Comparison of ENCODE assay signal across 10 cellular contexts in genomic region chr15:80151576-80151975, GRCh38. TPM values are rescaled to one million over a fixed set of nuclear protein-coding genes. Genes with fewer than 3 reads are reported as not detected.
A peak's percentile ranks its signal among the peaks of the same experiment; 100 is the strongest.
DNase-seq lines count a peak whose midpoint lies in the region; ATAC-seq and TF ChIP-seq lines count a peak whose summit lies in the region.
"Had no signal": no experiment of that assay in that cellular context is flagged by ENCODE, and none has a peak within 500 bp of the region (broad histone marks: within the 10 kb centered on the region; RNA-seq: fewer than 3 reads in every experiment).

No MANE protein-coding gene starts in this region.

- whole genome bisulfite sequencing in prostate gland = 55% methylated on average over 3 of the region's 3 CpGs

- no peak for DNase-seq in GM23338 (ENCODE audit: low spot score)
- DNase-seq in prostate gland (ENCODE audit: low spot score) = no peak
- no peak for DNase-seq in HK-2 (ENCODE audit: unreplicated experiment)
- DNase-seq in hepatic stellate cell (ENCODE audit: low spot score) = no peak
- no peak for DNase-seq in occipital lobe (lab: John Stamatoyannopoulos, UW)
- DNase-seq: DND-41 had no signal

- peak overlapping the region; percentile 80 for H3K4me3 Mint-ChIP-seq in GM23338

- H3K4me1 ChIP-seq in GM23338 (ENCODE audit: insufficient read depth) = peaks cover 23% of the 10 kb centered on the region
- peaks cover 30% of the 10 kb centered on the region for H3K4me1 ChIP-seq in OCI-LY3 (ENCODE audit: low read length)
- H3K4me1 ChIP-seq in endocrine pancreas (ENCODE audit: control insufficient read depth, insufficient read depth, low read length) = no peaks in the 10 kb centered on the region
- peaks cover 8% of the 10 kb centered on the region for H3K4me1 ChIP-seq in prostate gland (replicated peaks)

- peaks cover 17% of the 10 kb centered on the region for H3K27me3 Mint-ChIP-seq in GM23338 (ENCODE audit: insufficient read depth, low read depth, poor library complexity)

- ATAC-seq in GM23338 = no peak
- ATAC-seq in HG03045 (IDR thresholded peaks at IDR 0.05; ENCODE audit: unreplicated experiment) = no peak

- H3K27ac ChIP-seq in GM23338 (ENCODE audit: low read depth) = no peak overlapping the region; the same call in 1 of the 2 replicates
- H3K27ac ChIP-seq in OCI-LY3 (ENCODE audit: low read length) = no peak overlapping the region
- H3K27ac ChIP-seq in prostate gland = peak overlapping the region; percentile 86 to 88

- H3K36me3 Mint-ChIP-seq in GM23338 (ENCODE audit: low read depth) = no peaks in the 10 kb centered on the region; the same call in 2 of the 3 replicates

- intact Hi-C loops in prostate gland (cut with DNase I) = no loop called here

- no peaks in the 10 kb centered on the region for H3K36me3 ChIP-seq in GM23338 (ENCODE audit: insufficient read depth)
- H3K36me3 ChIP-seq in OCI-LY3 (replicated peaks; ENCODE audit: low read depth, low read length) = no peaks in the 10 kb centered on the region
- no peaks in the 10 kb centered on the region for H3K36me3 ChIP-seq in endocrine pancreas (ENCODE audit: control insufficient read depth, insufficient read depth, low read length)
- no peaks in the 10 kb centered on the region for H3K36me3 ChIP-seq in prostate gland
- H3K36me3 ChIP-seq: heart left ventricle had no signal

- TF ChIP-seq POLR2A in prostate gland (IDR thresholded peaks at IDR 0.05) = no peak

- H3K9me2 ChIP-seq in GM23338 (ENCODE audit: insufficient read depth) = no peaks in the 10 kb centered on the region

- H2AFZ ChIP-seq in GM23338 (peak overlapping the region; percentile 99), OCI-LY3 (ENCODE audit: low read depth, low read length) (peak overlapping the region; percentile 84)

- peaks cover 5% of the 10 kb centered on the region; the same call in 1 of the 2 replicates for H3F3A ChIP-seq in GM23338 (replicated peaks; ENCODE audit: low read depth)

- no peaks in the 10 kb centered on the region; the same call in 2 of the 3 replicates for H3K9me3 Mint-ChIP-seq in GM23338

- H3K4me2 ChIP-seq in GM23338 (peak overlapping the region; percentile 94), OCI-LY3 (ENCODE audit: low read length) (peak overlapping the region; percentile 72)

- H3K4me1 Mint-ChIP-seq in GM23338 = peaks cover 35% of the 10 kb centered on the region

- peak overlapping the region; percentile 80 for H3K4me3 ChIP-seq in GM23338
- peak overlapping the region; percentile 80 for H3K4me3 ChIP-seq in OCI-LY3 (ENCODE audit: low read length)
- H3K4me3 ChIP-seq in endocrine pancreas (ENCODE audit: control insufficient read depth, insufficient read depth, low read length) = peak overlapping the region; percentile 50
- H3K4me3 ChIP-seq in prostate gland = no peak overlapping the region

- TF ChIP-seq CTCF in GM23338 (conservative IDR thresholded peaks at IDR 0.05; ENCODE audit: low read depth in 2 of 2) = no peak
- no peak for TF ChIP-seq CTCF in OCI-LY3 (IDR thresholded peaks at IDR 0.05; ENCODE audit: low read depth, low read length)
- TF ChIP-seq CTCF in prostate gland (IDR thresholded peaks at IDR 0.05) = no peak

- H3K79me2 ChIP-seq in GM23338 (replicated peaks; ENCODE audit: insufficient read depth) = no peaks in the 10 kb centered on the region; the same call in 1 of the 2 replicates
- no peaks in the 10 kb centered on the region for H3K79me2 ChIP-seq in OCI-LY3 (ENCODE audit: low read length)

- H3K9ac ChIP-seq in OCI-LY3 (ENCODE audit: low read length) = peak overlapping the region; percentile 54; the same call in 1 of the 2 replicates
- no peak overlapping the region for H3K9ac ChIP-seq in endocrine pancreas (ENCODE audit: control insufficient read depth, insufficient read depth, low read length)

- H4K20me1 ChIP-seq in GM23338 (replicated peaks; ENCODE audit: insufficient read depth) (no peaks in the 10 kb centered on the region; the same call in 1 of the 2 replicates), OCI-LY3 (ENCODE audit: insufficient read depth, low read length) (no peaks in the 10 kb centered on the region)

- H3K9me3 ChIP-seq in OCI-LY3 (ENCODE audit: insufficient read depth, low read length) (no peaks in the 10 kb centered on the region), endocrine pancreas (ENCODE audit: control insufficient read depth, low read length) (no peaks in the 10 kb centered on the region), prostate gland (no peaks in the 10 kb centered on the region)
- H3K9me3 ChIP-seq: heart left ventricle had no signal

- H3K27me3 ChIP-seq in GM23338 (ENCODE audit: insufficient read depth) = 0 out of 2 replicates have a peak, but pooled peaks cover 7% of the 10 kb centered on the region
- H3K27me3 ChIP-seq in OCI-LY3 (ENCODE audit: low read depth, low read length) = peaks cover 5% of the 10 kb centered on the region; the same call in 1 of the 2 replicates
- no peaks in the 10 kb centered on the region for H3K27me3 ChIP-seq in endocrine pancreas (ENCODE audit: control insufficient read depth, insufficient read depth, low read length)
- no peaks in the 10 kb centered on the region for H3K27me3 ChIP-seq in prostate gland (replicated peaks; ENCODE audit: insufficient read depth)
- H3K27me3 ChIP-seq: heart left ventricle had no signal

- H3K27ac Mint-ChIP-seq in GM23338 = no peak overlapping the region

TF ChIP-seq in GM23338, 12 proteins besides CTCF, POLR2A, EP300 and RAD21:
- TF ChIP-seq ZNF331 (CRISPR knock-in tag; IDR thresholded peaks at IDR 0.05; ENCODE audit: low read depth) (no peak), ZNF462 (CRISPR knock-in tag; IDR thresholded peaks at IDR 0.05) (no peak), EZH2phosphoT487 (IDR thresholded peaks at IDR 0.05; ENCODE audit: unreplicated experiment) (no peak)

RNA-seq across cellular contexts. Expression of gene FAH, which starts 1.2 kb away (rescaled TPM):
- total RNA-seq in GM23338 (2014; rRNA removed; shearing (Covaris generic)) = 20.3 TPM in 2 replicates
- polyA plus RNA-seq in GM23338 (2016; fragmentation: Nextera tagmentation; extraction: Ambion mirVana) = 11.8 and 16.3 TPM in 2 replicates
- 10 to 100 TPM; 26.7 to 51.4 TPM for total RNA-seq in prostate gland
- 1.6 TPM for total RNA-seq in occipital lobe

Comparison
In these comparisons a context has a peak if more than half of its experiments do, and no peak if none do; other contexts are left out.
1. H3K27ac ChIP-seq: peak in prostate gland (2 of 2); none in GM23338 (single experiment) and OCI-LY3 (single experiment).
2. H3K4me3 ChIP-seq: peak in GM23338 (single experiment), OCI-LY3 (single experiment) and endocrine pancreas (single experiment); none in prostate gland (0 of 2).